ENCODE assay signal across 1 cellular context in genomic region chr1:155967410-155968400, GRCh38.
TF ChIP-seq lines count a peak whose summit lies in the region.

No MANE protein-coding gene starts in this region.

TF ChIP-seq in HepG2, 621 proteins besides CTCF, POLR2A, EP300 and RAD21 (continued from another document and continues in another):
- TF ChIP-seq MXD3 (CRISPR knock-in tag; IDR thresholded peaks at IDR 0.05): peak; percentile 44; the same call in 1 of the 2 replicates
- TF ChIP-seq PRDM4 (CRISPR knock-in tag; IDR thresholded peaks at IDR 0.05; ENCODE audit: borderline replicate concordance): no peak
- peak; percentile 71 for TF ChIP-seq ZNF407 (CRISPR knock-in tag; IDR thresholded peaks at IDR 0.05; ENCODE audit: not compliant biosample characterization)
- TF ChIP-seq SYNCRIP (IDR thresholded peaks at IDR 0.05; ENCODE audit: insufficient read depth, low read depth, low read length): no peak
- TF ChIP-seq NFIB (CRISPR knock-in tag; IDR thresholded peaks at IDR 0.05; ENCODE audit: borderline replicate concordance): no peak
- peak; percentile 100 for TF ChIP-seq ZNF687 (CRISPR knock-in tag; IDR thresholded peaks at IDR 0.05)
- no peak for TF ChIP-seq ZNF615 (CRISPR knock-in tag; IDR thresholded peaks at IDR 0.05; ENCODE audit: borderline replicate concordance)
- 0 out of 2 replicates have a peak, but pooled peaks have one; percentile 57 for TF ChIP-seq ARNT2 (CRISPR knock-in tag; IDR thresholded peaks at IDR 0.05; ENCODE audit: low read depth)
- TF ChIP-seq CREB3 (CRISPR knock-in tag; IDR thresholded peaks at IDR 0.05): no peak
- peak; percentile 98 for TF ChIP-seq MAX (IDR thresholded peaks at IDR 0.05)
- no peak for TF ChIP-seq ATAD3A (CRISPR knock-in tag; IDR thresholded peaks at IDR 0.05)
- no peak; the same call in 1 of the 2 replicates for TF ChIP-seq KDM2A (CRISPR knock-in tag; IDR thresholded peaks at IDR 0.05; ENCODE audit: borderline replicate concordance, low read depth)
- TF ChIP-seq CREB1 (IDR thresholded peaks at IDR 0.05): no peak
- no peak for TF ChIP-seq CREB1 (CRISPR knock-in tag; IDR thresholded peaks at IDR 0.05)
- no peak for TF ChIP-seq ZBTB1 (CRISPR knock-in tag; IDR thresholded peaks at IDR 0.05; ENCODE audit: borderline replicate concordance)
- no peak for TF ChIP-seq SRSF1 (optimal IDR thresholded peaks at IDR 0.05; ENCODE audit: low read depth, low read length)
- 0 out of 2 replicates have a peak, but pooled peaks have one; percentile 35 for TF ChIP-seq ZNF329 (CRISPR knock-in tag; IDR thresholded peaks at IDR 0.05; ENCODE audit: low read depth)
- TF ChIP-seq ELF4 (CRISPR knock-in tag; IDR thresholded peaks at IDR 0.05; ENCODE audit: borderline replicate concordance): no peak; the same call in 1 of the 2 replicates
- TF ChIP-seq NR0B2 (CRISPR knock-in tag; IDR thresholded peaks at IDR 0.05): no peak
- no peak; the same call in 1 of the 2 replicates for TF ChIP-seq PRDM10 (CRISPR knock-in tag; IDR thresholded peaks at IDR 0.05; ENCODE audit: low read depth)
- TF ChIP-seq ZMAT5 (CRISPR knock-in tag; IDR thresholded peaks at IDR 0.05; ENCODE audit: borderline replicate concordance, low read depth): no peak
- no peak for TF ChIP-seq HDAC6 (IDR thresholded peaks at IDR 0.05; ENCODE audit: low read depth, low read length)
- TF ChIP-seq NR2F2 (IDR thresholded peaks at IDR 0.05; ENCODE audit: borderline replicate concordance, low read depth): 0 out of 2 replicates have a peak, but pooled peaks have one; percentile 63
- peak; percentile 74; the same call in 1 of the 2 replicates for TF ChIP-seq LBX2 (CRISPR knock-in tag; IDR thresholded peaks at IDR 0.05; ENCODE audit: borderline replicate concordance)
- TF ChIP-seq ZZZ3 (CRISPR knock-in tag; IDR thresholded peaks at IDR 0.05; ENCODE audit: borderline replicate concordance): peak; percentile 62; the same call in 1 of the 2 replicates
- no peak for TF ChIP-seq ARNT (IDR thresholded peaks at IDR 0.05)
- TF ChIP-seq ETS1 (CRISPR knock-in tag; IDR thresholded peaks at IDR 0.05): no peak
- no peak for TF ChIP-seq ZNF674 (CRISPR knock-in tag; IDR thresholded peaks at IDR 0.05; ENCODE audit: low read depth)
- TF ChIP-seq MBNL3 (CRISPR knock-in tag; conservative IDR thresholded peaks at IDR 0.05): no peak
- peak; percentile 27; the same call in 1 of the 2 replicates for TF ChIP-seq CREM (IDR thresholded peaks at IDR 0.05)
- TF ChIP-seq CREM (CRISPR knock-in tag; IDR thresholded peaks at IDR 0.05): no peak
- no peak for TF ChIP-seq ZNF83 (CRISPR knock-in tag; IDR thresholded peaks at IDR 0.05; ENCODE audit: borderline replicate concordance)
- no peak for TF ChIP-seq ZNF101 (CRISPR knock-in tag; IDR thresholded peaks at IDR 0.05; ENCODE audit: borderline replicate concordance, low read depth)
